In the genomic region with DNA sequence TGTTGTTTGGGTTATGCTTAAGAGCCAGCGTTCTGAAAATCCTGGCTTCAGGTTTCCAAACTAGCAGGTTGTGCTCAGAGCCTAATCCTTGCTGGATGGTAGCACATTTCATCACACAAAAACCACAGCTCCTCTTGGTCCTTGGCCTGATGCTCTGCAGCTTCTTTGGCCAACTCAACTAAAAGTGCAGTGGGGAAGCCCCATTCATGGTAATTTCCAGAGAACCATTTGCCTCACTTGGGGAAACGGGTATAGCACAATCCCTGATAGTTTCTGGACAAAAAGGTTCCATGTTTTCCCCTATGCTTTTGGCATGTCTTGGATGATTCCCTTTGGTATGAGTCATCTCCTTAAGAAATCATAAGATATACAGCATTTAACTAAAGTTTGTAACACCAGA, we compare ENCODE assay signal across 11 cellular contexts.
DNase-seq lines count a peak whose midpoint lies in the region; ATAC-seq and TF ChIP-seq lines count a peak whose summit lies in the region.
"Had no signal": no experiment of that assay in that cellular context is flagged by ENCODE, and none has a peak within 500 bp of the region (broad histone marks: within the 10 kb centered on the region; RNA-seq: fewer than 3 reads in every experiment).

No MANE protein-coding gene starts in this region.

- no peaks in the 10 kb centered on the region for H3K9me3 Mint-ChIP-seq in mesothelial cell of epicardium
- H3K9me3 Mint-ChIP-seq in activated CD8-positive, alpha-beta memory T cell treated with anti-CD3 and anti-CD28 coated beads, Interleukin-2, amount 10 ng/mL, durations not matched to agents 7 days and 5 days (ENCODE audit: low read depth) = no peaks in the 10 kb centered on the region
- H3K9me3 Mint-ChIP-seq: neural crest cell had no signal

- no peaks in the 10 kb centered on the region for H3K36me3 Mint-ChIP-seq in mesothelial cell of epicardium
- H3K36me3 Mint-ChIP-seq in activated CD8-positive, alpha-beta memory T cell treated with anti-CD3 and anti-CD28 coated beads, Interleukin-2, amount 10 ng/mL, durations not matched to agents 7 days and 5 days = no peaks in the 10 kb centered on the region

- no peaks in the 10 kb centered on the region for H3K79me2 ChIP-seq in mammary epithelial cell (ENCODE audit: insufficient read depth, low read length)

- H3K9me1 ChIP-seq in IMR-90 (ENCODE audit: insufficient read depth, low read length) = peaks cover 7% of the 10 kb centered on the region

- no peak overlapping the region for H2AK5ac ChIP-seq in IMR-90 (ENCODE audit: low read depth, low read length)

- POLR2A ChIA-PET in IMR-90 (lab: Charles Lee; ENCODE audit: unreplicated experiment) = no interaction called here

- in situ Hi-C loops in IMR-90 (cut with MboI; ENCODE audit: low sequenced_read_pairs) = loop anchor here (25.0 kb wide), 1 partner anchor 430 kb away; no protein-coding TSS in a partner anchor
- in situ Hi-C loops in mammary epithelial cell (cut with MboI; ENCODE audit: low sequenced_read_pairs in 2 of 2) = no loop called here

- peak overlapping the region; percentile 49 for H3K27ac ChIP-seq in IMR-90 (ENCODE audit: insufficient read depth, low read length)
- H3K27ac ChIP-seq in mammary epithelial cell (ENCODE audit: insufficient read depth, low read depth, low read length) = no peak overlapping the region

- H2AFZ ChIP-seq in IMR-90 (replicated peaks; ENCODE audit: low read length, poor library complexity) (peak overlapping the region; percentile 87), mammary epithelial cell (ENCODE audit: low read depth, low read length) (peak overlapping the region; percentile 53)

- H3K27me3 Mint-ChIP-seq in mesothelial cell of epicardium (ENCODE audit: low read depth) = no peaks in the 10 kb centered on the region
- peaks cover 3% of the 10 kb centered on the region for H3K27me3 Mint-ChIP-seq in activated CD8-positive, alpha-beta memory T cell treated with anti-CD3 and anti-CD28 coated beads, Interleukin-2, amount 10 ng/mL, durations not matched to agents 7 days and 5 days

- H4K8ac ChIP-seq in IMR-90 (ENCODE audit: low read depth in 2 of 2, low read length in 2 of 2) = peak overlapping the region in 1 of 2 experiments; percentile 61; a peak in 2 of 4 replicates

- TF ChIP-seq CTCF in IMR-90 (conservative IDR thresholded peaks at IDR 0.05; ENCODE audit: low read depth, low read length) = no peak
- TF ChIP-seq CTCF in mammary epithelial cell (conservative IDR thresholded peaks at IDR 0.05 in 1 of 2, IDR thresholded peaks at IDR 0.05 in 1 of 2; ENCODE audit: extremely low read depth in 1 of 2, insufficient read depth in 1 of 2, low read depth in 1 of 2, low read length in 2 of 2) = no peak
- TF ChIP-seq CTCF in mesothelial cell of epicardium (IDR thresholded peaks at IDR 0.05; ENCODE audit: unreplicated experiment) = no peak

- no peak overlapping the region for H3K4me3 Mint-ChIP-seq in mesothelial cell of epicardium
- H3K4me3 Mint-ChIP-seq in activated CD8-positive, alpha-beta memory T cell treated with anti-CD3 and anti-CD28 coated beads, Interleukin-2, amount 10 ng/mL, durations not matched to agents 7 days and 5 days = no peak overlapping the region

- H3K9me3 ChIP-seq in IMR-90 (ENCODE audit: control insufficient read depth, insufficient read depth, low read length) (no peaks in the 10 kb centered on the region), mammary epithelial cell (replicated peaks; ENCODE audit: insufficient read depth, low read length) (no peaks in the 10 kb centered on the region)

- no peak for TF ChIP-seq POLR2A in IMR-90 (IDR thresholded peaks at IDR 0.05; ENCODE audit: low read depth, low read length)

- dilution Hi-C loops in IMR-90 (cut with HindIII; ENCODE audit: low sequenced_read_pairs, unreplicated experiment) = no loop called here
- dilution Hi-C loops in mammary epithelial cell (cut with HindIII; ENCODE audit: low sequenced_read_pairs) = no loop called here

- intact Hi-C loops in IMR-90 (cut with micrococcal nuclease) = loop anchor here (5.0 to 10.0 kb wide), 3 partner anchors 50 to 543 kb away; no protein-coding TSS in a partner anchor
- intact Hi-C loops in mammary epithelial cell (cut with micrococcal nuclease) = loop anchor here (5.0 kb wide), 1 partner anchor 290 kb away; no protein-coding TSS in a partner anchor

- H2BK120ac ChIP-seq in IMR-90 (ENCODE audit: low read depth, low read length) = peak overlapping the region; percentile 90

- H2AK9ac ChIP-seq in IMR-90 (replicated peaks; ENCODE audit: low read depth, low read length, poor library complexity) = peak overlapping the region; percentile 56

- no peaks in the 10 kb centered on the region for H4K20me1 ChIP-seq in IMR-90 (ENCODE audit: insufficient read depth, low read length)
- no peaks in the 10 kb centered on the region for H4K20me1 ChIP-seq in mammary epithelial cell (ENCODE audit: insufficient read depth, low read length)

- H3K27me3 ChIP-seq in IMR-90 (ENCODE audit: control insufficient read depth, insufficient read depth, low read length) (no peaks in the 10 kb centered on the region), mammary epithelial cell (ENCODE audit: insufficient read depth, low read length) (no peaks in the 10 kb centered on the region)

- BruUV-seq in IMR-90 (replicated peaks; lab: Mats Ljungman, UMichigan) (no TSS peak), mammary epithelial cell (replicated peaks; lab: Mats Ljungman, UMichigan) (no TSS peak)

- peak overlapping the region; percentile 81 for H3K4ac ChIP-seq in IMR-90 (ENCODE audit: low read depth, low read length)

- 60% methylated on average over 1 of the region's 2 CpGs; no CpG with 5 or more reads in 1 of the 2 experiments for WGBS in IMR-90 (ENCODE audit: extremely low coverage in 2 of 2, insufficient read length in 1 of 2), 2 experiments
- 0% methylated on average over 2 of the region's 2 CpGs for WGBS in mammary epithelial cell (ENCODE audit: low coverage, missing lambda C conversion rate)

- no peaks in the 10 kb centered on the region for H3K36me3 ChIP-seq in IMR-90 (ENCODE audit: control insufficient read depth, insufficient read depth, low read length)
- no peaks in the 10 kb centered on the region for H3K36me3 ChIP-seq in mammary epithelial cell (ENCODE audit: insufficient read depth, low read length)

- H2BK20ac ChIP-seq in IMR-90 (ENCODE audit: low read depth, low read length) = peak overlapping the region; percentile 97

- peak overlapping the region; percentile 4; the same call in 1 of the 3 replicates for H2BK15ac ChIP-seq in IMR-90 (ENCODE audit: low read depth, low read length)

- H4K91ac ChIP-seq in IMR-90 (ENCODE audit: insufficient read depth, low read depth, low read length) = peak overlapping the region; percentile 89

- peak overlapping the region; percentile 60 for H3K4me2 ChIP-seq in IMR-90 (ENCODE audit: low read depth, low read length)
- H3K4me2 ChIP-seq in mammary epithelial cell (ENCODE audit: insufficient read depth, low read depth, low read length) = peak overlapping the region; percentile 3

- peak overlapping the region; percentile 19; the same call in 1 of the 2 replicates for H3K56ac ChIP-seq in IMR-90 (ENCODE audit: extremely low read depth, insufficient read depth, low read length)

- H2BK5ac ChIP-seq in IMR-90 (ENCODE audit: low read depth, low read length, poor library complexity, severe bottlenecking) = peak overlapping the region; percentile 87

- H3K4me1 ChIP-seq in IMR-90 (ENCODE audit: control insufficient read depth, insufficient read depth, low read length) (peaks cover 16% of the 10 kb centered on the region), mammary epithelial cell (ENCODE audit: insufficient read depth, low read length) (peaks cover 20% of the 10 kb centered on the region)

- peak overlapping the region; percentile 64 for H3K14ac ChIP-seq in IMR-90 (replicated peaks; ENCODE audit: low read depth, low read length)

- H3K23ac ChIP-seq in IMR-90 (ENCODE audit: low read depth, low read length) = peak overlapping the region; percentile 67

- H4K5ac ChIP-seq in IMR-90 (ENCODE audit: low read depth, low read length) = peak overlapping the region; percentile 31; the same call in 1 of the 2 replicates

- peak overlapping the region; percentile 76 for H3K27ac Mint-ChIP-seq in mesothelial cell of epicardium
- no peak overlapping the region for H3K27ac Mint-ChIP-seq in activated CD8-positive, alpha-beta memory T cell treated with anti-CD3 and anti-CD28 coated beads, Interleukin-2, amount 10 ng/mL, durations not matched to agents 7 days and 5 days

- CTCF ChIA-PET in IMR-90 (lab: Yijun Ruan, JAX) = interaction anchor here (0.7 to 1.4 kb wide), 4 partner anchors 36 to 198 kb away, joined by 3 read pairs; no protein-coding TSS in a partner anchor
- CTCF ChIA-PET in mammary epithelial cell (lab: Charles Lee; ENCODE audit: low non-redundant PET) = no interaction called here
- CTCF ChIA-PET in activated CD8-positive, alpha-beta memory T cell treated with anti-CD3 and anti-CD28 coated beads, Interleukin-2, amount 10 ng/mL, durations not matched to agents 7 days and 5 days (lab: Charles Lee) = interaction anchor here (1.6 to 1.9 kb wide), 2 partner anchors 14 to 87 kb away, joined by 3 to 5 read pairs; no protein-coding TSS in a partner anchor

- H3K18ac ChIP-seq in IMR-90 (ENCODE audit: low read depth, low read length) = 0 out of 2 replicates have a peak overlapping the region, but pooled peaks have one; percentile 2

- ATAC-seq in IMR-90 (ENCODE audit: low read depth) (peak; percentile 49), GM21619 (IDR thresholded peaks at IDR 0.05; ENCODE audit: unreplicated experiment) (no peak)
- no peak for ATAC-seq in activated CD8-positive, alpha-beta memory T cell treated with anti-CD3 and anti-CD28 coated beads, Interleukin-2, amount 10 ng/mL, durations not matched to agents 7 days and 5 days

- DNase-seq in A172 (ENCODE audit: low spot score) (peak; percentile 45), IMR-90 (peak; percentile 81), mammary epithelial cell (peak; percentile 50), mesothelial cell of epicardium (ENCODE audit: low spot score in 2 of 2, unreplicated experiment in 2 of 2) (no peak), midbrain (lab: John Stamatoyannopoulos, UW) (no peak), NCI-H1930 (lab: John Stamatoyannopoulos, UW) (no peak)
- no peak for DNase-seq in activated CD8-positive, alpha-beta memory T cell treated with anti-CD3 and anti-CD28 coated beads, Interleukin-2, amount 10 ng/mL, durations not matched to agents 7 days and 5 days
- DNase-seq: NCI-H1436, SHP77 treated with DMSO at 0.1 percent for 48 hours had no signal

- H3K4me3 ChIP-seq in IMR-90 (ENCODE audit: insufficient read depth, low read depth, low read length) (no peak overlapping the region), mammary epithelial cell (replicated peaks in 1 of 3; ENCODE audit: insufficient read depth in 1 of 3, low read depth in 2 of 3, low read length in 3 of 3) (no peak overlapping the region)

- H3K9ac ChIP-seq in IMR-90 (ENCODE audit: low read depth, low read length) (no peak overlapping the region), mammary epithelial cell (ENCODE audit: insufficient read depth, low read length) (no peak overlapping the region)

- H3K4me1 Mint-ChIP-seq in mesothelial cell of epicardium = peaks cover 61% of the 10 kb centered on the region
- peaks cover 13% of the 10 kb centered on the region for H3K4me1 Mint-ChIP-seq in activated CD8-positive, alpha-beta memory T cell treated with anti-CD3 and anti-CD28 coated beads, Interleukin-2, amount 10 ng/mL, durations not matched to agents 7 days and 5 days

- no peak for TF ChIP-seq RAD21 in IMR-90 (IDR thresholded peaks at IDR 0.05; ENCODE audit: low read length)

- H3K79me1 ChIP-seq in IMR-90 (ENCODE audit: low read depth in 1 of 2, low read length in 2 of 2) = no peaks in the 10 kb centered on the region

Comparison
In these comparisons a context has a peak if more than half of its experiments do, and no peak if none do; other contexts are left out.
1. DNase-seq: peak in A172 (single experiment), IMR-90 (single experiment) and mammary epithelial cell (single experiment); none in mesothelial cell of epicardium (0 of 2), midbrain (single experiment), NCI-H1930 (0 of 2) and activated CD8-positive, alpha-beta memory T cell treated with anti-CD3 and anti-CD28 coated beads, Interleukin-2, amount 10 ng/mL, durations not matched to agents 7 days and 5 days (single experiment).